Comparison of ENCODE assay signal across 8 cellular contexts in genomic region chr2:152099655-152100050, GRCh38. TPM values are rescaled to one million over a fixed set of nuclear protein-coding genes. Genes with fewer than 3 reads are reported as not detected.
DNase-seq lines count a peak whose midpoint lies in the region; ATAC-seq lines count a peak whose summit lies in the region.

No MANE protein-coding gene starts in this region.

- peaks cover 70% of the 10 kb centered on the region for H3K27me3 ChIP-seq in iPS-18a (ENCODE audit: control insufficient read depth, insufficient read depth, low read length)

- POLR2A ChIA-PET in activated CD4-positive, alpha-beta memory T cell treated with anti-CD3 and anti-CD28 coated beads for 36 hours (lab: Charles Lee): no interaction called here

- H3K9ac ChIP-seq in iPS-18a (ENCODE audit: low read length): peak overlapping the region; percentile 51

- intact Hi-C loops in activated CD4-positive, alpha-beta memory T cell treated with anti-CD3 and anti-CD28 coated beads for 36 hours (cut with micrococcal nuclease): loop anchor here (5.0 kb wide), 1 partner anchor 78 kb away; the partner anchor contains the start of gene STAM2

- peak overlapping the region; percentile 84 for H3K4me3 Mint-ChIP-seq in T-helper 1 cell treated with Interleukin-12 subunit alpha and Interleukin-12 subunit beta and Interleukin-4 antibody, amounts not matched to agents 30 μg/mL and 1 μg/mL, for 36 hours
- peak overlapping the region; percentile 63 for H3K4me3 Mint-ChIP-seq in activated CD4-positive, alpha-beta memory T cell treated with anti-CD3 and anti-CD28 coated beads for 36 hours
- H3K4me3 Mint-ChIP-seq in stimulated activated effector memory CD8-positive, alpha-beta T cell treated with anti-CD3 and anti-CD28 coated beads, Interleukin-12 subunit alpha, Interleukin-12 subunit beta, amount 100 ng/mL, for 72 hours: peak overlapping the region; percentile 72

- no peak overlapping the region for H3K27ac ChIP-seq in iPS-18a (ENCODE audit: low read length)

- H3K4me3 ChIP-seq in iPS-18a (ENCODE audit: low read length): peak overlapping the region; percentile 84

- ATAC-seq in stimulated activated effector memory CD8-positive, alpha-beta T cell treated with anti-CD3 and anti-CD28 coated beads, Interleukin-12 subunit alpha, Interleukin-12 subunit beta, amount 100 ng/mL, for 72 hours: no peak
- ATAC-seq in HG03439 (IDR thresholded peaks at IDR 0.05; ENCODE audit: unreplicated experiment): no peak

- H3K36me3 Mint-ChIP-seq in T-helper 1 cell treated with Interleukin-12 subunit alpha and Interleukin-12 subunit beta and Interleukin-4 antibody, amounts not matched to agents 30 μg/mL and 1 μg/mL, for 36 hours (ENCODE audit: low read depth): no peaks in the 10 kb centered on the region
- no peaks in the 10 kb centered on the region for H3K36me3 Mint-ChIP-seq in activated CD4-positive, alpha-beta memory T cell treated with anti-CD3 and anti-CD28 coated beads for 36 hours
- H3K36me3 Mint-ChIP-seq in stimulated activated effector memory CD8-positive, alpha-beta T cell treated with anti-CD3 and anti-CD28 coated beads, Interleukin-12 subunit alpha, Interleukin-12 subunit beta, amount 100 ng/mL, for 72 hours: no peaks in the 10 kb centered on the region

- H3K4me1 ChIP-seq in iPS-18a (ENCODE audit: control insufficient read depth, low read depth, low read length): peaks cover 11% of the 10 kb centered on the region

- H3K4me1 Mint-ChIP-seq in T-helper 1 cell treated with Interleukin-12 subunit alpha and Interleukin-12 subunit beta and Interleukin-4 antibody, amounts not matched to agents 30 μg/mL and 1 μg/mL, for 36 hours (ENCODE audit: low read depth): peaks cover 16% of the 10 kb centered on the region
- peaks cover 19% of the 10 kb centered on the region for H3K4me1 Mint-ChIP-seq in activated CD4-positive, alpha-beta memory T cell treated with anti-CD3 and anti-CD28 coated beads for 36 hours (ENCODE audit: low read depth)
- H3K4me1 Mint-ChIP-seq in stimulated activated effector memory CD8-positive, alpha-beta T cell treated with anti-CD3 and anti-CD28 coated beads, Interleukin-12 subunit alpha, Interleukin-12 subunit beta, amount 100 ng/mL, for 72 hours: peaks cover 19% of the 10 kb centered on the region

- CTCF ChIA-PET in activated CD4-positive, alpha-beta memory T cell treated with anti-CD3 and anti-CD28 coated beads for 36 hours (lab: Charles Lee): interaction anchor here (1.9 kb wide), 1 partner anchor 536 kb away, joined by 5 read pairs; no protein-coding TSS in a partner anchor

- no peak for DNase-seq in T-helper 1 cell
- DNase-seq in activated CD4-positive, alpha-beta memory T cell treated with anti-CD3 and anti-CD28 coated beads for 36 hours: no peak
- DNase-seq in stimulated activated effector memory CD8-positive, alpha-beta T cell treated with anti-CD3 and anti-CD28 coated beads, Interleukin-12 subunit alpha, Interleukin-12 subunit beta, amount 100 ng/mL, for 72 hours (ENCODE audit: low spot score in 2 of 2): no peak
- DNase-seq in dedifferentiated amniotic fluid mesenchymal stem cell (ENCODE audit: extremely low spot score): no peak
- no peak for DNase-seq in NCI-H2029 treated with DMSO at 0.1 percent for 48 hours (lab: John Stamatoyannopoulos, UW)

- H3K9me3 ChIP-seq in iPS-18a (ENCODE audit: control insufficient read depth, low read depth, low read length): no peaks in the 10 kb centered on the region

- peaks cover 54% of the 10 kb centered on the region for H3K27me3 Mint-ChIP-seq in T-helper 1 cell treated with Interleukin-12 subunit alpha and Interleukin-12 subunit beta and Interleukin-4 antibody, amounts not matched to agents 30 μg/mL and 1 μg/mL, for 36 hours (ENCODE audit: low read depth)
- H3K27me3 Mint-ChIP-seq in activated CD4-positive, alpha-beta memory T cell treated with anti-CD3 and anti-CD28 coated beads for 36 hours: peaks cover 41% of the 10 kb centered on the region

- no peak overlapping the region for H3K27ac Mint-ChIP-seq in T-helper 1 cell treated with Interleukin-12 subunit alpha and Interleukin-12 subunit beta and Interleukin-4 antibody, amounts not matched to agents 30 μg/mL and 1 μg/mL, for 36 hours
- no peak overlapping the region for H3K27ac Mint-ChIP-seq in activated CD4-positive, alpha-beta memory T cell treated with anti-CD3 and anti-CD28 coated beads for 36 hours
- no peak overlapping the region for H3K27ac Mint-ChIP-seq in stimulated activated effector memory CD8-positive, alpha-beta T cell treated with anti-CD3 and anti-CD28 coated beads, Interleukin-12 subunit alpha, Interleukin-12 subunit beta, amount 100 ng/mL, for 72 hours

- no peaks in the 10 kb centered on the region for H3K9me3 Mint-ChIP-seq in T-helper 1 cell treated with Interleukin-12 subunit alpha and Interleukin-12 subunit beta and Interleukin-4 antibody, amounts not matched to agents 30 μg/mL and 1 μg/mL, for 36 hours
- no peaks in the 10 kb centered on the region for H3K9me3 Mint-ChIP-seq in activated CD4-positive, alpha-beta memory T cell treated with anti-CD3 and anti-CD28 coated beads for 36 hours
- H3K9me3 Mint-ChIP-seq in stimulated activated effector memory CD8-positive, alpha-beta T cell treated with anti-CD3 and anti-CD28 coated beads, Interleukin-12 subunit alpha, Interleukin-12 subunit beta, amount 100 ng/mL, for 72 hours: no peaks in the 10 kb centered on the region

- no peaks in the 10 kb centered on the region for H3K36me3 ChIP-seq in iPS-18a (ENCODE audit: control insufficient read depth, low read depth, low read length)

RNA-seq across cellular contexts. Expression of gene CACNB4, which starts 0.8 kb away (rescaled TPM):
- under 1 TPM; 0.19 to 0.48 TPM for total RNA-seq in activated CD4-positive, alpha-beta memory T cell treated with anti-CD3 and anti-CD28 coated beads for 36 hours
